ENCODE assay signal across 20 cellular contexts in the genomic region with DNA sequence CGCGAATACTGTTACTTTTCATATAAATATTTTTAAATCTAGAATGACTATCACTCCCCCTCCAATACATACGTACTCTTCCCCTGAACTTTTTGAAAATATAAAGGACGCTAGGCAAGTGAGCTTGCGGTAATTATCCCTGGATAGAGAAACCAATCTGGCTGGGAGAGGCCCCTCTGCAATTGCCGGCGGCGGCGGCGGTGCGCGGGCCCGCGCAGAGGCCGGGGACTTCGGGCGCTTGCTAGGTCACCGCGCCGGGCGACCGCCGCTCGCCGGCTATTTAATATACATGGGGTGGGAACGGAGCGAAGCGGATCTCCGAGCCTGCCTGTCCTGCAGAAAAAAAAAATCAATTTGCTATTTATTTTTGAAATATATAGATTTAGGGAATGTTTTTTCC.
DNase-seq lines count a peak whose midpoint lies in the region; ATAC-seq and TF ChIP-seq lines count a peak whose summit lies in the region.
"Had no signal": no experiment of that assay in that cellular context is flagged by ENCODE, and none has a peak within 500 bp of the region (broad histone marks: within the 10 kb centered on the region; RNA-seq: fewer than 3 reads in every experiment).

No MANE protein-coding gene starts in this region.

- H3K27me3 Mint-ChIP-seq in endodermal cell (ENCODE audit: insufficient read depth): peaks cover 70% of the 10 kb centered on the region

- H3K9me3 ChIP-seq in HUES6 (ENCODE audit: control insufficient read depth, insufficient read depth, low read depth, low read length) (no peaks in the 10 kb centered on the region), endodermal cell (ENCODE audit: control insufficient read depth, low read length) (no peaks in the 10 kb centered on the region), osteoblast (ENCODE audit: low read depth, low read length) (no peaks in the 10 kb centered on the region)

- H3K36me3 Mint-ChIP-seq in endodermal cell (ENCODE audit: low read depth): no peaks in the 10 kb centered on the region

- no peak for ATAC-seq in HG03457 (IDR thresholded peaks at IDR 0.05; ENCODE audit: unreplicated experiment)
- no peak for ATAC-seq in GM21423 (IDR thresholded peaks at IDR 0.05; ENCODE audit: unreplicated experiment)

- TF ChIP-seq CTCF in endodermal cell (conservative IDR thresholded peaks at IDR 0.05) (no peak), osteoblast (IDR thresholded peaks at IDR 0.05; ENCODE audit: extremely low read depth, low read depth, low read length) (no peak)

- no peak overlapping the region for H2AFZ ChIP-seq in osteoblast (ENCODE audit: low read length)

- no peaks in the 10 kb centered on the region for H3K36me3 ChIP-seq in HUES6 (ENCODE audit: control insufficient read depth, insufficient read depth, low read length)
- no peaks in the 10 kb centered on the region for H3K36me3 ChIP-seq in endodermal cell (ENCODE audit: control insufficient read depth, insufficient read depth, low read length)
- H3K36me3 ChIP-seq in osteoblast (ENCODE audit: insufficient read depth, low read length): no peaks in the 10 kb centered on the region
- H3K36me3 ChIP-seq: WERI-Rb-1 had no signal

- 0% methylated on average over 26 of the region's 29 CpGs; no CpG with 5 or more reads in 1 of the 2 experiments for WGBS in endodermal cell (ENCODE audit: insufficient coverage in 1 of 2, insufficient read length in 1 of 2), 2 experiments

- H3K9ac ChIP-seq in HUES6 (ENCODE audit: low read length) (no peak overlapping the region), endodermal cell (ENCODE audit: extremely low read depth, low read length, poor library complexity, severe bottlenecking) (no peak overlapping the region)

- no peak overlapping the region for H3K4me2 ChIP-seq in osteoblast (ENCODE audit: insufficient read depth, low read length)

- no peak overlapping the region for H3K27ac Mint-ChIP-seq in endodermal cell
- H3K27ac Mint-ChIP-seq: activated T-cell treated with anti-CD3 and anti-CD28 coated beads, Interleukin-2, amount 50 U/mL, for 24 hours had no signal

- H3K4me3 Mint-ChIP-seq in endodermal cell: peak overlapping the region; percentile 49
- H3K4me3 Mint-ChIP-seq: activated CD4-positive, alpha-beta memory T cell treated with anti-CD3 and anti-CD28 coated beads, Interleukin-2, amount 10 ng/mL, durations not matched to agents 7 days and 5 days; activated T-cell treated with anti-CD3 and anti-CD28 coated beads, Interleukin-2, amount 50 U/mL, for 24 hours had no signal

- peak; percentile 73 for DNase-seq in endodermal cell
- peak; percentile 35 for DNase-seq in iPS-NIHi7 (ENCODE audit: extremely low spot score)
- DNase-seq in osteoblast (ENCODE audit: insufficient read length, low spot score, missing footprints): peak; percentile 73
- no peak for DNase-seq in NCI-H128 (lab: John Stamatoyannopoulos, UW; ENCODE audit: unreplicated experiment)
- no peak for DNase-seq in dedifferentiated amniotic fluid mesenchymal stem cell (ENCODE audit: extremely low spot score)
- DNase-seq: activated CD4-positive, alpha-beta memory T cell treated with anti-CD3 and anti-CD28 coated beads, Interleukin-2, amount 10 ng/mL, durations not matched to agents 7 days and 5 days; activated naive CD4-positive, alpha-beta T cell treated with anti-CD3 and anti-CD28 coated beads, Interleukin-2, amount 50 U/mL, for 16 hours; activated T-cell treated with anti-CD3 and anti-CD28 coated beads, Interleukin-2, amount 50 U/mL, for 24 hours; CD8-positive, alpha-beta memory T cell; erythroblast; HCEC 1CT; KBM-7; NCI-H524 treated with DMSO at 0.1 percent for 48 hours; SHP77 treated with DMSO at 0.1 percent for 48 hours; stimulated activated CD4-positive, alpha-beta T cell treated with anti-CD3 and anti-CD28 coated beads, Interleukin-4, amount 100 ng/mL, for 1 hour; WERI-Rb-1 had no signal

- H3K27ac ChIP-seq in HUES6 (ENCODE audit: low read depth, low read length) (no peak overlapping the region), endodermal cell (ENCODE audit: low read depth, low read length) (no peak overlapping the region), osteoblast (ENCODE audit: low read depth, low read length) (no peak overlapping the region)
- H3K27ac ChIP-seq: coronary artery, WERI-Rb-1 had no signal

- peaks cover 40% of the 10 kb centered on the region for H3K4me1 Mint-ChIP-seq in endodermal cell

- H3K4me1 ChIP-seq in HUES6 (ENCODE audit: control insufficient read depth, insufficient read depth, low read length) (peaks cover 36% of the 10 kb centered on the region), endodermal cell (ENCODE audit: control insufficient read depth, insufficient read depth, low read length) (peaks cover 7% of the 10 kb centered on the region), osteoblast (ENCODE audit: insufficient read depth, low read length) (no peaks in the 10 kb centered on the region)

- no peaks in the 10 kb centered on the region for H3K9me3 Mint-ChIP-seq in endodermal cell

- no peaks in the 10 kb centered on the region for H4K20me1 ChIP-seq in osteoblast (ENCODE audit: insufficient read depth, low read length)

- no peaks in the 10 kb centered on the region for H3K79me2 ChIP-seq in osteoblast (ENCODE audit: insufficient read depth, low read length)

- H3K4me3 ChIP-seq in HUES6 (ENCODE audit: low read depth, low read length): peak overlapping the region; percentile 54
- H3K4me3 ChIP-seq in endodermal cell (ENCODE audit: low read length): peak overlapping the region; percentile 74
- H3K4me3 ChIP-seq in osteoblast (ENCODE audit: insufficient read depth, low read length): no peak overlapping the region
- H3K4me3 ChIP-seq: coronary artery had no signal

- H3K27me3 ChIP-seq in HUES6 (ENCODE audit: control insufficient read depth, insufficient read depth, low read length): peaks cover 75% of the 10 kb centered on the region
- peaks cover 66% of the 10 kb centered on the region for H3K27me3 ChIP-seq in endodermal cell (ENCODE audit: control insufficient read depth, insufficient read depth, low read length, poor library complexity, severe bottlenecking)
- H3K27me3 ChIP-seq in osteoblast (ENCODE audit: insufficient read depth, low read length): peaks cover 39% of the 10 kb centered on the region

Comparison
In these comparisons a context has a peak if more than half of its experiments do, and no peak if none do; other contexts are left out.
1. DNase-seq: peak in endodermal cell (single experiment), iPS-NIHi7 (single experiment) and osteoblast (single experiment); none in NCI-H128 (single experiment) and dedifferentiated amniotic fluid mesenchymal stem cell (single experiment).